Comparison of ENCODE assay signal across 12 cellular contexts in genomic region chr2:233912799-233913423, GRCh38. TPM values are rescaled to one million over a fixed set of nuclear protein-coding genes. Genes with fewer than 3 reads are reported as not detected.
A peak's percentile ranks its signal among the peaks of the same experiment; 100 is the strongest.
DNase-seq lines count a peak whose midpoint lies in the region; ATAC-seq lines count a peak whose summit lies in the region.
"Had no signal": no experiment of that assay in that cellular context is flagged by ENCODE, and none has a peak within 500 bp of the region (broad histone marks: within the 10 kb centered on the region; RNA-seq: fewer than 3 reads in every experiment).

No MANE protein-coding gene starts in this region.

- no peak overlapping the region for H3K27ac Mint-ChIP-seq in activated T-cell treated with anti-CD3 and anti-CD28 coated beads, Interleukin-2, amount 50 U/mL, for 72 hours

- ATAC-seq in activated T-cell treated with anti-CD3 and anti-CD28 coated beads, Interleukin-2, amount 50 U/mL, for 72 hours (replicated peaks in 1 of 2): no peak
- no peak for ATAC-seq in activated T-cell treated with anti-CD3 and anti-CD28 coated beads, Interleukin-2, amount 50 U/mL, for 4 hours
- ATAC-seq: psoas muscle had no signal

- in situ Hi-C loops in SK-MEL-5 (cut with HindIII; ENCODE audit: low pct_unique_long_range_greater_than_20kb, low sequenced_read_pairs): no loop called here

- no peaks in the 10 kb centered on the region for H3K4me1 Mint-ChIP-seq in activated T-cell treated with anti-CD3 and anti-CD28 coated beads, Interleukin-2, amount 50 U/mL, for 72 hours (ENCODE audit: low read depth)
- no peaks in the 10 kb centered on the region for H3K4me1 Mint-ChIP-seq in activated T-cell treated with anti-CD3 and anti-CD28 coated beads, Interleukin-2, amount 50 U/mL, for 4 hours (ENCODE audit: low read depth)

- peaks cover 42% of the 10 kb centered on the region for H3K27me3 Mint-ChIP-seq in activated T-cell treated with anti-CD3 and anti-CD28 coated beads, Interleukin-2, amount 50 U/mL, for 72 hours (ENCODE audit: low read depth)
- H3K27me3 Mint-ChIP-seq in activated T-cell treated with anti-CD3 and anti-CD28 coated beads, Interleukin-2, amount 50 U/mL, for 4 hours (ENCODE audit: low read depth): peaks cover 29% of the 10 kb centered on the region

- H3K9me3 Mint-ChIP-seq in activated T-cell treated with anti-CD3 and anti-CD28 coated beads, Interleukin-2, amount 50 U/mL, for 72 hours: no peaks in the 10 kb centered on the region
- H3K9me3 Mint-ChIP-seq in activated T-cell treated with anti-CD3 and anti-CD28 coated beads, Interleukin-2, amount 50 U/mL, for 4 hours: no peaks in the 10 kb centered on the region

- H3K36me3 Mint-ChIP-seq in activated T-cell treated with anti-CD3 and anti-CD28 coated beads, Interleukin-2, amount 50 U/mL, for 72 hours (ENCODE audit: insufficient read depth in 2 of 2): no peaks in the 10 kb centered on the region
- H3K36me3 Mint-ChIP-seq in activated T-cell treated with anti-CD3 and anti-CD28 coated beads, Interleukin-2, amount 50 U/mL, for 4 hours (ENCODE audit: insufficient read depth): no peaks in the 10 kb centered on the region

- peak; percentile 8 to 11 for DNase-seq in activated T-cell treated with anti-CD3 and anti-CD28 coated beads, Interleukin-2, amount 50 U/mL, for 72 hours
- DNase-seq in activated T-cell treated with anti-CD3 and anti-CD28 coated beads, Interleukin-2, amount 50 U/mL, for 4 hours: no peak
- DNase-seq in SK-MEL-5 (ENCODE audit: low read depth, low spot score): peak; percentile 30
- peak; percentile 24 for DNase-seq in fibroblast of peridontal ligament (ENCODE audit: extremely low read depth)
- peak; percentile 20 to 21 for DNase-seq in stimulated activated CD4-positive, alpha-beta T cell treated with anti-CD3 and anti-CD28 coated beads, Interleukin-2, amount 100 ng/mL, for 24 hours
- DNase-seq in activated CD4-positive, CD25-positive, alpha-beta regulatory T cell (lab: John Stamatoyannopoulos, UW): no peak
- DNase-seq in NCI-H774 (lab: John Stamatoyannopoulos, UW): no peak
- DNase-seq in activated CD8-positive, alpha-beta memory T cell treated with anti-CD3 and anti-CD28 coated beads, Interleukin-2, amount 50 U/mL, for 48 hours: no peak
- DNase-seq: activated CD4-positive, CD25-positive, alpha-beta regulatory T cell treated with anti-CD3 and anti-CD28 coated beads, Interleukin-2, amount 50 U/mL, for 72 hours; AML-193; KG1; psoas muscle had no signal

- H3K4me3 Mint-ChIP-seq in activated T-cell treated with anti-CD3 and anti-CD28 coated beads, Interleukin-2, amount 50 U/mL, for 72 hours: no peak overlapping the region
- no peak overlapping the region for H3K4me3 Mint-ChIP-seq in activated T-cell treated with anti-CD3 and anti-CD28 coated beads, Interleukin-2, amount 50 U/mL, for 4 hours

RNA-seq across cellular contexts. Expression of gene TRPM8, which starts 4.3 kb away (rescaled TPM):
- total RNA-seq in activated T-cell treated with anti-CD3 and anti-CD28 coated beads, Interleukin-2, amount 50 U/mL, for 72 hours: not detected
- under 1 TPM in 1 of 3 donors, not detected in 2; 0.11 TPM for total RNA-seq in activated T-cell treated with anti-CD3 and anti-CD28 coated beads, Interleukin-2, amount 50 U/mL, for 4 hours
- 28.7 and 32.7 TPM in 2 replicates for total RNA-seq in SK-MEL-5 (2014; rRNA removed; shearing (Covaris generic))
- polyA plus RNA-seq in SK-MEL-5 (2015; cell fraction: cytosol; rRNA removed): 53.2 and 74.4 TPM in 2 replicates
- polyA plus RNA-seq in SK-MEL-5 (2015; cell fraction: nucleus; rRNA removed): 220 and 236 TPM in 2 replicates
- total RNA-seq: psoas muscle had no signal
- polyA plus RNA-seq: psoas muscle had no signal

RNA-seq across cellular contexts. Expression of gene HJURP, which starts 58.6 kb away (rescaled TPM):
- 10 to 100 TPM; 84.3 to 93.5 TPM for total RNA-seq in activated T-cell treated with anti-CD3 and anti-CD28 coated beads, Interleukin-2, amount 50 U/mL, for 72 hours
- 1 to 10 TPM; 4.3 to 6.2 (median 5.8) TPM for total RNA-seq in activated T-cell treated with anti-CD3 and anti-CD28 coated beads, Interleukin-2, amount 50 U/mL, for 4 hours
- total RNA-seq in SK-MEL-5 (2014; rRNA removed; shearing (Covaris generic)): 21.7 and 25.0 TPM in 2 replicates
- 34.7 and 34.8 TPM in 2 replicates for polyA plus RNA-seq in SK-MEL-5 (2015; cell fraction: cytosol; rRNA removed)
- 206 and 259 TPM in 2 replicates for polyA plus RNA-seq in SK-MEL-5 (2015; cell fraction: nucleus; rRNA removed)
- total RNA-seq: psoas muscle had no signal

Comparison
In these comparisons a context has a peak if more than half of its experiments do, and no peak if none do; other contexts are left out.
1. DNase-seq: peak in activated T-cell treated with anti-CD3 and anti-CD28 coated beads, Interleukin-2, amount 50 U/mL, for 72 hours (2 of 2), SK-MEL-5 (single experiment), fibroblast of peridontal ligament (single experiment) and stimulated activated CD4-positive, alpha-beta T cell treated with anti-CD3 and anti-CD28 coated beads, Interleukin-2, amount 100 ng/mL, for 24 hours (2 of 2); none in activated T-cell treated with anti-CD3 and anti-CD28 coated beads, Interleukin-2, amount 50 U/mL, for 4 hours (single experiment), activated CD4-positive, CD25-positive, alpha-beta regulatory T cell (0 of 4), NCI-H774 (single experiment) and activated CD8-positive, alpha-beta memory T cell treated with anti-CD3 and anti-CD28 coated beads, Interleukin-2, amount 50 U/mL, for 48 hours (single experiment).
2. RNA of gene TRPM8, which starts 4.3 kb away (total RNA-seq): 28.7 to 32.7 TPM in SK-MEL-5; 0.11 TPM in activated T-cell treated with anti-CD3 and anti-CD28 coated beads, Interleukin-2, amount 50 U/mL, for 4 hours and not detected in activated T-cell treated with anti-CD3 and anti-CD28 coated beads, Interleukin-2, amount 50 U/mL, for 72 hours; every median in the first group is over 10 times any median in the second.